8 cellular contexts compared by ENCODE assay signal in genomic region chr1:67735806-67736627, GRCh38. TPM values are rescaled to one million over a fixed set of nuclear protein-coding genes. Genes with fewer than 3 reads are reported as not detected.
DNase-seq lines count a peak whose midpoint lies in the region; ATAC-seq, FAIRE-seq and TF ChIP-seq lines count a peak whose summit lies in the region.

No MANE protein-coding gene starts in this region.

- H3K4me1 ChIP-seq in H9 (ENCODE audit: insufficient read depth, low read length) (no peaks in the 10 kb centered on the region; the same call in 1 of the 2 replicates), mesodermal cell (ENCODE audit: control insufficient read depth, insufficient read depth, low read length, poor library complexity, severe bottlenecking) (peaks cover 23% of the 10 kb centered on the region)

- WGBS in H9 (ENCODE audit: extremely low coverage, insufficient read length, low lambda C conversion rate), result no CpG with 5 or more reads among the region's 11 CpGs
- WGBS in mesodermal cell (ENCODE audit: insufficient coverage in 2 of 2), 2 experiments, result 67 to 68% methylated on average over 7 to 8 of the region's 11 CpGs

- no peaks in the 10 kb centered on the region for H3K79me1 ChIP-seq in H9 (ENCODE audit: insufficient read depth, low read depth, low read length, poor library complexity, severe bottlenecking)

- ATAC-seq in stimulated activated naive CD8-positive, alpha-beta T cell treated with anti-CD3 and anti-CD28 coated beads, Interleukin-15, amount 100 ng/mL, for 72 hours, result peak; percentile 100

- no peak overlapping the region for H2BK5ac ChIP-seq in H9 (ENCODE audit: insufficient read length, low read length)

- no peaks in the 10 kb centered on the region for H3K27me3 ChIP-seq in H9 (ENCODE audit: insufficient read depth, low read length)
- H3K27me3 ChIP-seq in MG63, result no peaks in the 10 kb centered on the region

- DNase-seq in GM12892 (ENCODE audit: insufficient read length) (peak; percentile 27), H9 (no peak), MG63 (peak; percentile 91)
- peak; percentile 7 to 47 (median 28) for DNase-seq in activated CD4-positive, CD25-positive, alpha-beta regulatory T cell (lab: John Stamatoyannopoulos, UW)
- DNase-seq in stimulated activated naive CD8-positive, alpha-beta T cell treated with anti-CD3 and anti-CD28 coated beads, Interleukin-15, amount 100 ng/mL, for 72 hours, result peak; percentile 47 to 67
- no peak for DNase-seq in NK-92 treated with Interleukin-12 subunit alpha and Interleukin-12 subunit beta, amount 100 ng/mL, for 24 hours (lab: John Stamatoyannopoulos, UW)

- no peak overlapping the region for H3K27ac ChIP-seq in H9 (ENCODE audit: insufficient read length, low read depth, low read length)
- H3K27ac ChIP-seq in mesodermal cell (ENCODE audit: low read depth, low read length, severe bottlenecking), result peak overlapping the region; percentile 92

- intact Hi-C loops in dendritic cell treated with granulocyte-macrophage colony-stimulating factor and Interleukin-4, amounts not matched to agents 40 ng/mL and 50 ng/mL, for 4 days (cut with micrococcal nuclease), result no loop called here

- no peak overlapping the region for H2AFZ ChIP-seq in H9 (ENCODE audit: low read length)

- H3K36me3 ChIP-seq in MG63, result peaks cover 15% of the 10 kb centered on the region
- peaks cover 3% of the 10 kb centered on the region for H3K36me3 ChIP-seq in mesodermal cell (ENCODE audit: control insufficient read depth, insufficient read depth, low read length)

- no peak overlapping the region for H3K4ac ChIP-seq in H9 (ENCODE audit: low read depth, low read length)

- H3K14ac ChIP-seq in H9 (ENCODE audit: insufficient read depth, low read length), result no peak overlapping the region

- no peaks in the 10 kb centered on the region for H3K27me3 Mint-ChIP-seq in H9 (ENCODE audit: low read depth)
- H3K27me3 Mint-ChIP-seq in dendritic cell treated with granulocyte-macrophage colony-stimulating factor and Interleukin-4, amounts not matched to agents 40 ng/mL and 50 ng/mL, for 4 days, result no peaks in the 10 kb centered on the region
- H3K27me3 Mint-ChIP-seq in stimulated activated naive CD8-positive, alpha-beta T cell treated with anti-CD3 and anti-CD28 coated beads, Interleukin-15, amount 100 ng/mL, for 72 hours, result no peaks in the 10 kb centered on the region

- peaks cover 2% of the 10 kb centered on the region for H4K20me1 ChIP-seq in H9 (ENCODE audit: control insufficient read depth, insufficient read depth, insufficient read length)

- peak; percentile 92 for FAIRE-seq in GM12892 (lab: Jason Lieb, UNC)

- H3T11ph ChIP-seq in H9 (ENCODE audit: low read length), result no peak overlapping the region

- no peak overlapping the region for H4K5ac ChIP-seq in H9 (ENCODE audit: insufficient read length, low read depth, low read length)

- H3K27ac Mint-ChIP-seq in H9, result peak overlapping the region in 2 of 3 experiments; percentile 60 to 86; a peak in 4 of 7 replicates
- peak overlapping the region; percentile 74 for H3K27ac Mint-ChIP-seq in dendritic cell treated with granulocyte-macrophage colony-stimulating factor and Interleukin-4, amounts not matched to agents 40 ng/mL and 50 ng/mL, for 4 days
- H3K27ac Mint-ChIP-seq in stimulated activated naive CD8-positive, alpha-beta T cell treated with anti-CD3 and anti-CD28 coated beads, Interleukin-15, amount 100 ng/mL, for 72 hours, result peak overlapping the region; percentile 98 to 99

- no peak overlapping the region for H2AK5ac ChIP-seq in H9 (ENCODE audit: insufficient read length, low read length)

- H4K8ac ChIP-seq in H9 (replicated peaks; ENCODE audit: insufficient read length, low read depth, low read length), result no peak overlapping the region

- H3K4me2 ChIP-seq in H9 (ENCODE audit: insufficient read depth, insufficient read length, low read length), result no peak overlapping the region

- H3K9ac ChIP-seq in H9 (ENCODE audit: extremely low read depth, insufficient read length, low read length), result no peak overlapping the region

- no peaks in the 10 kb centered on the region for H3K23me2 ChIP-seq in H9 (ENCODE audit: insufficient read length, low read depth, low read length, poor library complexity, severe bottlenecking)

- H4K91ac ChIP-seq in H9 (ENCODE audit: insufficient read length, low read depth, low read length), result no peak overlapping the region

- no peak overlapping the region for H3K18ac ChIP-seq in H9 (ENCODE audit: insufficient read length, low read depth, low read length)

- H2BK15ac ChIP-seq in H9 (ENCODE audit: low read depth, low read length), result no peak overlapping the region

- peaks cover 18 to 23% of the 10 kb centered on the region in 2 experiments for H3K4me1 Mint-ChIP-seq in H9
- peaks cover 35% of the 10 kb centered on the region for H3K4me1 Mint-ChIP-seq in dendritic cell treated with granulocyte-macrophage colony-stimulating factor and Interleukin-4, amounts not matched to agents 40 ng/mL and 50 ng/mL, for 4 days (ENCODE audit: low read depth)
- H3K4me1 Mint-ChIP-seq in stimulated activated naive CD8-positive, alpha-beta T cell treated with anti-CD3 and anti-CD28 coated beads, Interleukin-15, amount 100 ng/mL, for 72 hours, result peaks cover 19% of the 10 kb centered on the region

- no peak overlapping the region for H2BK12ac ChIP-seq in H9 (ENCODE audit: insufficient read length, low read depth, low read length)

- H3K56ac ChIP-seq in H9 (ENCODE audit: insufficient read length, low read depth, low read length), result no peak overlapping the region

- no peaks in the 10 kb centered on the region for H3K79me2 ChIP-seq in H9 (ENCODE audit: insufficient read depth, low read length)

- H3K4me3 ChIP-seq in MG63, result no peak overlapping the region
- no peak overlapping the region for H3K4me3 ChIP-seq in mesodermal cell (ENCODE audit: extremely low read depth, insufficient read depth, low read length, poor library complexity, severe bottlenecking)

- TF ChIP-seq POLR2A in GM12892 (IDR thresholded peaks at IDR 0.05; ENCODE audit: low read depth, low read length), result peak; percentile 80

- H3K9me3 Mint-ChIP-seq in H9, result no peaks in the 10 kb centered on the region; a peak in 1 of 5 replicates
- no peaks in the 10 kb centered on the region for H3K9me3 Mint-ChIP-seq in dendritic cell treated with granulocyte-macrophage colony-stimulating factor and Interleukin-4, amounts not matched to agents 40 ng/mL and 50 ng/mL, for 4 days
- no peaks in the 10 kb centered on the region for H3K9me3 Mint-ChIP-seq in stimulated activated naive CD8-positive, alpha-beta T cell treated with anti-CD3 and anti-CD28 coated beads, Interleukin-15, amount 100 ng/mL, for 72 hours

- no peak overlapping the region for H3K4me3 Mint-ChIP-seq in H9
- H3K4me3 Mint-ChIP-seq in dendritic cell treated with granulocyte-macrophage colony-stimulating factor and Interleukin-4, amounts not matched to agents 40 ng/mL and 50 ng/mL, for 4 days, result peak overlapping the region; percentile 13
- H3K4me3 Mint-ChIP-seq in stimulated activated naive CD8-positive, alpha-beta T cell treated with anti-CD3 and anti-CD28 coated beads, Interleukin-15, amount 100 ng/mL, for 72 hours, result peak overlapping the region; percentile 84 to 86

- H3K23ac ChIP-seq in H9 (ENCODE audit: insufficient read length, low read depth, low read length), result no peak overlapping the region

- no peak for TF ChIP-seq CTCF in H9 (conservative IDR thresholded peaks at IDR 0.05)

- H3K9me3 ChIP-seq in H9 (ENCODE audit: control insufficient read depth, low read depth, low read length), result no peaks in the 10 kb centered on the region
- no peaks in the 10 kb centered on the region for H3K9me3 ChIP-seq in MG63
- no peaks in the 10 kb centered on the region for H3K9me3 ChIP-seq in mesodermal cell (ENCODE audit: control insufficient read depth, low read length)

- H3K36me3 Mint-ChIP-seq in H9 (ENCODE audit: insufficient read depth in 1 of 3, low read depth in 3 of 3), result no peaks in the 10 kb centered on the region
- H3K36me3 Mint-ChIP-seq in dendritic cell treated with granulocyte-macrophage colony-stimulating factor and Interleukin-4, amounts not matched to agents 40 ng/mL and 50 ng/mL, for 4 days (ENCODE audit: low read depth), result no peaks in the 10 kb centered on the region

- no peak overlapping the region for H2BK120ac ChIP-seq in H9 (ENCODE audit: low read depth, low read length, poor library complexity, severe bottlenecking)

- no peak overlapping the region for H2BK20ac ChIP-seq in H9 (ENCODE audit: low read depth, low read length, poor library complexity, severe bottlenecking)

RNA-seq across cellular contexts. Expression of gene GADD45A, which starts 51.0 kb away (rescaled TPM):
- polyA plus RNA-seq in GM12892 (2012; ENCODE audit: missing spikeins), result 44.4 TPM
- 22.8 and 25.0 TPM in 2 replicates for total RNA-seq in H9 (2021)
- 16.5 and 20.5 TPM in 2 replicates for total RNA-seq in MG63 (2014; rRNA removed; shearing (Covaris generic); ENCODE audit: low replicate concordance)
- polyA plus RNA-seq in mesodermal cell (2013, experiment 1 of 2), result 94.2 TPM
- 82.0 TPM for polyA plus RNA-seq in mesodermal cell (2013, experiment 2 of 2)

Comparison
In these comparisons a context has a peak if more than half of its experiments do, and no peak if none do; other contexts are left out.
1. DNase-seq: peak in GM12892 (single experiment), MG63 (single experiment), activated CD4-positive, CD25-positive, alpha-beta regulatory T cell (4 of 4) and stimulated activated naive CD8-positive, alpha-beta T cell treated with anti-CD3 and anti-CD28 coated beads, Interleukin-15, amount 100 ng/mL, for 72 hours (2 of 2); none in H9 (single experiment) and NK-92 treated with Interleukin-12 subunit alpha and Interleukin-12 subunit beta, amount 100 ng/mL, for 24 hours (single experiment).
2. H3K4me3 Mint-ChIP-seq: peak in dendritic cell treated with granulocyte-macrophage colony-stimulating factor and Interleukin-4, amounts not matched to agents 40 ng/mL and 50 ng/mL, for 4 days (single experiment) and stimulated activated naive CD8-positive, alpha-beta T cell treated with anti-CD3 and anti-CD28 coated beads, Interleukin-15, amount 100 ng/mL, for 72 hours (2 of 2); none in H9 (0 of 2).
3. Peak in every context shown above with its lines, with median percentiles within 50 percentile points of each other: H3K27ac Mint-ChIP-seq.